39 cellular contexts compared by ENCODE assay signal in genomic region chr5:150895431-150896428, GRCh38. TPM values are rescaled to one million over a fixed set of nuclear protein-coding genes. Genes with fewer than 3 reads are reported as not detected.
DNase-seq lines count a peak whose midpoint lies in the region; ATAC-seq, FAIRE-seq and TF ChIP-seq lines count a peak whose summit lies in the region.
"Had no signal": no experiment of that assay in that cellular context is flagged by ENCODE, and none has a peak within 500 bp of the region (broad histone marks: within the 10 kb centered on the region; RNA-seq: fewer than 3 reads in every experiment).

No MANE protein-coding gene starts in this region.

- peaks cover 85% of the 10 kb centered on the region for H3K9me3 ChIP-seq in A549
- peaks cover 20 to 32% of the 10 kb centered on the region in 2 experiments; a peak in 2 of 4 replicates for H3K9me3 ChIP-seq in HCT116 (ENCODE audit: control insufficient read depth in 1 of 2, insufficient read depth in 1 of 2, low read depth in 1 of 2, low read length in 2 of 2)
- H3K9me3 ChIP-seq in GM12878 (replicated peaks; ENCODE audit: control insufficient read depth, insufficient read depth, low read length) = peaks cover 16% of the 10 kb centered on the region
- peaks cover 36 to 91% (median 70%) of the 10 kb centered on the region in 4 donors for H3K9me3 ChIP-seq in liver (ENCODE audit: control insufficient read depth in 4 of 4, low read length in 3 of 4)
- peaks cover 18 to 49% of the 10 kb centered on the region in 2 donors for H3K9me3 ChIP-seq in CD4-positive, alpha-beta memory T cell (ENCODE audit: control insufficient read depth in 1 of 2, low read length in 2 of 2)

- H4K20me1 ChIP-seq in HCT116 (ENCODE audit: insufficient read depth) = no peaks in the 10 kb centered on the region
- H4K20me1 ChIP-seq in GM12878 (ENCODE audit: control insufficient read depth, insufficient read depth) = no peaks in the 10 kb centered on the region

- no peak for TF ChIP-seq CTCF in A549 (IDR thresholded peaks at IDR 0.05)
- TF ChIP-seq CTCF in HCT116 (IDR thresholded peaks at IDR 0.05 in 2 of 3, conservative IDR thresholded peaks at IDR 0.05 in 1 of 3; ENCODE audit: borderline replicate concordance in 1 of 3, insufficient read depth in 1 of 3, low read depth in 2 of 3, low read length in 2 of 3) = no peak
- TF ChIP-seq CTCF in GM12878 (IDR thresholded peaks at IDR 0.05 in 2 of 3, conservative IDR thresholded peaks at IDR 0.05 in 1 of 3; ENCODE audit: control insufficient read depth in 2 of 3, extremely low read depth in 1 of 3, insufficient read depth in 1 of 3, low read depth in 3 of 3, low read length in 3 of 3) = no peak
- no peak for TF ChIP-seq CTCF in liver (IDR thresholded peaks at IDR 0.05; ENCODE audit: low read depth, low read length, missing input control)

- H3K9me3 Mint-ChIP-seq in CD4-positive, alpha-beta memory T cell = peaks cover 6 to 99% (median 90%) of the 10 kb centered on the region in 8 donors

- TF ChIP-seq POLR2A in A549 (IDR thresholded peaks at IDR 0.05; ENCODE audit: low read length) (no peak), HCT116 (IDR thresholded peaks at IDR 0.05; ENCODE audit: borderline replicate concordance, extremely low read depth, insufficient read depth, insufficient read length) (no peak), GM12878 (IDR thresholded peaks at IDR 0.05; ENCODE audit: low read depth, low read length) (no peak)

- H3K27me3 ChIP-seq in HCT116 (ENCODE audit: insufficient read depth, low read length) = no peaks in the 10 kb centered on the region
- no peaks in the 10 kb centered on the region for H3K27me3 ChIP-seq in GM12878 (replicated peaks in 1 of 2; ENCODE audit: control insufficient read depth in 2 of 2, insufficient read depth in 2 of 2, low read length in 1 of 2)
- H3K27me3 ChIP-seq in liver (ENCODE audit: control insufficient read depth in 4 of 4, insufficient read depth in 4 of 4, low read length in 3 of 4) = no peaks in the 10 kb centered on the region
- no peaks in the 10 kb centered on the region for H3K27me3 ChIP-seq in CD4-positive, alpha-beta memory T cell (ENCODE audit: insufficient read depth, low read length)
- H3K27me3 ChIP-seq: cardiac muscle cell, colonic mucosa had no signal

- BruUV-seq in HCT116 (replicated peaks; lab: Mats Ljungman, UMichigan) (no TSS peak), GM12878 (replicated peaks; lab: Mats Ljungman, UMichigan) (no TSS peak)

- 85% methylated on average over 8 of the region's 8 CpGs for WGBS in A549 (ENCODE audit: missing lambda C conversion rate)
- 49% methylated on average over 8 of the region's 8 CpGs for WGBS in GM12878 (ENCODE audit: insufficient coverage, insufficient replicate concordance, low lambda C conversion rate, missing lambda C conversion rate)
- 96% methylated on average over 8 of the region's 8 CpGs for WGBS in liver

- no peak overlapping the region for H3K4me3 ChIP-seq in A549
- H3K4me3 ChIP-seq in HCT116 (replicated peaks in 1 of 2; ENCODE audit: low read depth in 1 of 2, low read length in 2 of 2) = no peak overlapping the region
- no peak overlapping the region for H3K4me3 ChIP-seq in GM12878
- peak overlapping the region in 2 of 3 donors; percentile 2 to 38 for H3K4me3 ChIP-seq in liver (ENCODE audit: low read depth in 1 of 3, low read length in 3 of 3)
- no peak overlapping the region for H3K4me3 ChIP-seq in CD4-positive, alpha-beta memory T cell (ENCODE audit: low read length in 2 of 2)
- H3K4me3 ChIP-seq: cardiac muscle cell, colonic mucosa, left ventricle myocardium inferior, PC-9, psoas muscle, SK-N-MC had no signal

- H3K27ac Mint-ChIP-seq in CD4-positive, alpha-beta memory T cell = no peak overlapping the region
- H3K27ac Mint-ChIP-seq: activated naive CD8-positive, alpha-beta T cell treated with anti-CD3 and anti-CD28 coated beads for 36 hours; activated T-cell treated with anti-CD3 and anti-CD28 coated beads, Interleukin-2, amount 50 U/mL, for 24 hours; CD8-positive, alpha-beta memory T cell; HFFc6; natural killer cell treated with Interleukin-12 subunit alpha and Interleukin-12 subunit beta and Interleukin-15 and Interleukin-18, amount 100 ng/mL, for 72 hours; stimulated activated effector memory CD8-positive, alpha-beta T cell treated with anti-CD3 and anti-CD28 coated beads, Interleukin-12 subunit alpha, Interleukin-12 subunit beta, amount 100 ng/mL, for 72 hours; T-helper 1 cell treated with Interleukin-12 subunit alpha and Interleukin-12 subunit beta and Interleukin-4 antibody, amounts not matched to agents 30 μg/mL and 1 μg/mL, for 36 hours; type B pancreatic cell had no signal

- H3K4me1 Mint-ChIP-seq in CD4-positive, alpha-beta memory T cell = no peaks in the 10 kb centered on the region
- H3K4me1 Mint-ChIP-seq: activated naive CD8-positive, alpha-beta T cell treated with anti-CD3 and anti-CD28 coated beads for 36 hours; CD8-positive, alpha-beta memory T cell; stimulated activated effector memory CD8-positive, alpha-beta T cell treated with anti-CD3 and anti-CD28 coated beads, Interleukin-12 subunit alpha, Interleukin-12 subunit beta, amount 100 ng/mL, for 72 hours had no signal

- H3K27ac ChIP-seq in A549 (no peak overlapping the region), HCT116 (ENCODE audit: low read depth, low read length) (no peak overlapping the region), GM12878 (ENCODE audit: control insufficient read depth, insufficient read depth) (no peak overlapping the region), liver (ENCODE audit: low read depth in 1 of 2, low read length in 2 of 2) (no peak overlapping the region)
- H3K27ac ChIP-seq in CD4-positive, alpha-beta memory T cell (ENCODE audit: low read depth, low read length) = no peak overlapping the region
- H3K27ac ChIP-seq: cardiac muscle cell, colonic mucosa, epithelial cell of prostate, left ventricle myocardium inferior, PC-9, psoas muscle, SK-N-MC had no signal

- ATAC-seq in A549 = no peak
- no peak for ATAC-seq in HCT116
- no peak for ATAC-seq in GM12878
- ATAC-seq in HG02798 (IDR thresholded peaks at IDR 0.05; ENCODE audit: poor library complexity, unreplicated experiment) = no peak
- ATAC-seq: natural killer cell treated with Interleukin-12 subunit alpha and Interleukin-12 subunit beta and Interleukin-15 and Interleukin-18, amount 100 ng/mL, for 72 hours; psoas muscle; stimulated activated effector memory CD8-positive, alpha-beta T cell treated with anti-CD3 and anti-CD28 coated beads, Interleukin-12 subunit alpha, Interleukin-12 subunit beta, amount 100 ng/mL, for 72 hours had no signal

- no peak overlapping the region for H3K4me2 ChIP-seq in A549
- H3K4me2 ChIP-seq in HCT116 (ENCODE audit: low read length) = no peak overlapping the region
- no peak overlapping the region for H3K4me2 ChIP-seq in GM12878 (ENCODE audit: control insufficient read depth, insufficient read depth)
- H3K4me2 ChIP-seq: PC-9 had no signal

- H3K36me3 ChIP-seq in HCT116 (ENCODE audit: control insufficient read depth in 1 of 2, insufficient read depth in 2 of 2, low read length in 2 of 2) (no peaks in the 10 kb centered on the region), GM12878 (ENCODE audit: control insufficient read depth in 2 of 2, insufficient read depth in 2 of 2, low read length in 1 of 2) (no peaks in the 10 kb centered on the region), liver (ENCODE audit: control insufficient read depth in 4 of 4, insufficient read depth in 3 of 4, low read depth in 1 of 4, low read length in 3 of 4) (peaks cover 0 to 5% (median 2%) of the 10 kb centered on the region in 4 donors)
- H3K36me3 ChIP-seq in CD4-positive, alpha-beta memory T cell (ENCODE audit: insufficient read depth, low read length) = no peaks in the 10 kb centered on the region
- H3K36me3 ChIP-seq: colonic mucosa had no signal

- TF ChIP-seq EP300 in A549 (IDR thresholded peaks at IDR 0.05) (no peak), GM12878 (IDR thresholded peaks at IDR 0.05; ENCODE audit: borderline replicate concordance in 1 of 2, control insufficient read depth in 1 of 2, low read depth in 2 of 2, low read length in 2 of 2) (no peak)

- no peaks in the 10 kb centered on the region for H3K9me2 ChIP-seq in HCT116 (ENCODE audit: insufficient read depth)

- H3K4me1 ChIP-seq in A549 (no peaks in the 10 kb centered on the region), HCT116 (ENCODE audit: control insufficient read depth in 1 of 2, insufficient read depth in 2 of 2, low read length in 2 of 2) (no peaks in the 10 kb centered on the region), GM12878 (ENCODE audit: control insufficient read depth, insufficient read depth, low read length) (no peaks in the 10 kb centered on the region), liver (ENCODE audit: control insufficient read depth in 4 of 4, insufficient read depth in 4 of 4, low read length in 3 of 4) (no peaks in the 10 kb centered on the region)
- no peaks in the 10 kb centered on the region for H3K4me1 ChIP-seq in CD4-positive, alpha-beta memory T cell (ENCODE audit: insufficient read depth, low read length)
- H3K4me1 ChIP-seq: colonic mucosa, left ventricle myocardium inferior, psoas muscle had no signal

- CTCF ChIA-PET in A549 (lab: Yijun Ruan, JAX) = no interaction called here
- CTCF ChIA-PET in HCT116 (lab: Charles Lee) = no interaction called here
- CTCF ChIA-PET in GM12878 (lab: Yijun Ruan, JAX) = interaction anchor here (0.7 kb wide), 1 partner anchor 53 kb away, joined by 3 read pairs; no protein-coding TSS in a partner anchor
- CTCF ChIA-PET in CD4-positive, alpha-beta memory T cell (lab: Charles Lee; ENCODE audit: partially characterized antibody) = no interaction called here

- intact Hi-C loops in HCT116 (cut with micrococcal nuclease) = no loop called here
- intact Hi-C loops in GM12878 (cut with micrococcal nuclease; ENCODE audit: unreplicated experiment) = no loop called here
- intact Hi-C loops in CD4-positive, alpha-beta memory T cell (cut with micrococcal nuclease) = no loop called here

- H3K79me2 ChIP-seq in HCT116 (ENCODE audit: insufficient read depth, low read length) (no peaks in the 10 kb centered on the region), GM12878 (ENCODE audit: control insufficient read depth, insufficient read depth, low read length) (no peaks in the 10 kb centered on the region)

- H3K9ac ChIP-seq in HCT116 (ENCODE audit: low read length) (no peak overlapping the region), GM12878 (ENCODE audit: control insufficient read depth, insufficient read depth, low read length) (no peak overlapping the region), liver (ENCODE audit: low read depth in 1 of 2, low read length in 2 of 2) (no peak overlapping the region)

- in situ Hi-C loops in GM12878 (cut with MboI) = no loop called here

- RAD21 ChIA-PET in HCT116 (lab: Charles Lee; ENCODE audit: low non-redundant PET in 1 of 2, low total read pairs in 2 of 2, uncharacterized antibody in 2 of 2, unreplicated experiment in 2 of 2) = no interaction called here
- RAD21 ChIA-PET in GM12878 (lab: Charles Lee; ENCODE audit: unreplicated experiment) = no interaction called here

- H3K36me3 Mint-ChIP-seq in CD4-positive, alpha-beta memory T cell = peaks cover 46 to 52% of the 10 kb centered on the region in 2 donors
- H3K36me3 Mint-ChIP-seq: stimulated activated effector memory CD8-positive, alpha-beta T cell treated with anti-CD3 and anti-CD28 coated beads, Interleukin-12 subunit alpha, Interleukin-12 subunit beta, amount 100 ng/mL, for 72 hours had no signal

- no peak for FAIRE-seq in A549 (lab: Jason Lieb, UNC)
- FAIRE-seq in GM12878 (lab: Jason Lieb, UNC) = no peak
- FAIRE-seq: TTC549 had no signal

- TF ChIP-seq RAD21 in A549 (conservative IDR thresholded peaks at IDR 0.05 in 1 of 2, IDR thresholded peaks at IDR 0.05 in 1 of 2) (no peak), HCT116 (IDR thresholded peaks at IDR 0.05; ENCODE audit: low read depth) (no peak), GM12878 (IDR thresholded peaks at IDR 0.05; ENCODE audit: insufficient read depth, low read depth, low read length) (no peak), liver (IDR thresholded peaks at IDR 0.05) (no peak)

- POLR2A ChIA-PET in A549 (lab: Yijun Ruan, JAX) = no interaction called here
- POLR2A ChIA-PET in HCT116 (lab: Charles Lee) = no interaction called here
- POLR2A ChIA-PET in GM12878 (lab: Charles Lee) = no interaction called here
- POLR2A ChIA-PET in CD4-positive, alpha-beta memory T cell (lab: Charles Lee; ENCODE audit: partially characterized antibody) = no interaction called here

- SMC1A ChIA-PET in GM12878 (lab: Charles Lee; ENCODE audit: uncharacterized antibody, unreplicated experiment) = interaction anchor here (0.7 kb wide), 1 partner anchor 10 kb away, joined by 3 read pairs; no protein-coding TSS in a partner anchor

- DNase-seq in A549 (ENCODE audit: low read depth in 1 of 2, low spot score in 1 of 2) (peak in 1 of 2 experiments; percentile 4), HCT116 (ENCODE audit: low read depth, low spot score) (no peak), GM12878 (ENCODE audit: low read depth, low spot score) (no peak), ureter (ENCODE audit: low spot score) (no peak), SKM-1 (lab: John Stamatoyannopoulos, UW; ENCODE audit: unreplicated experiment) (no peak)
- no peak for DNase-seq in CD4-positive, alpha-beta memory T cell
- DNase-seq: activated CD4-positive, alpha-beta T cell treated with anti-CD3 and anti-CD28 coated beads, Interleukin-2, amount 50 U/mL, for 1 hour; activated CD4-positive, CD25-positive, alpha-beta regulatory T cell; activated effector memory CD4-positive, alpha-beta T cell treated with anti-CD3 and anti-CD28 coated beads, Interleukin-2, amount 50 U/mL, for 16 hours; activated naive CD8-positive, alpha-beta T cell treated with anti-CD3 and anti-CD28 coated beads for 36 hours; activated T-cell treated with anti-CD3 and anti-CD28 coated beads, Interleukin-2, amount 50 U/mL, for 24 hours; AML-193; aorta; CD8-positive, alpha-beta memory T cell; colonic mucosa; DMS 273 treated with DMSO at 0.1 percent for 48 hours; effector CD4-positive, alpha-beta T cell; HFFc6; left ventricle myocardium inferior; midbrain; NCI-H146; NCI-H2107; NCI-H345; NCI-H69; occipital lobe; PC-9; psoas muscle had no signal

- H3K27me3 Mint-ChIP-seq in CD4-positive, alpha-beta memory T cell = peaks cover 0 to 2% of the 10 kb centered on the region in 2 donors
- H3K27me3 Mint-ChIP-seq: activated naive CD8-positive, alpha-beta T cell treated with anti-CD3 and anti-CD28 coated beads for 36 hours; activated T-cell treated with anti-CD3 and anti-CD28 coated beads, Interleukin-2, amount 50 U/mL, for 24 hours; natural killer cell treated with Interleukin-12 subunit alpha and Interleukin-12 subunit beta and Interleukin-15 and Interleukin-18, amount 100 ng/mL, for 72 hours; type B pancreatic cell had no signal

- no peak overlapping the region for H3K4me3 Mint-ChIP-seq in CD4-positive, alpha-beta memory T cell
- H3K4me3 Mint-ChIP-seq: activated naive CD8-positive, alpha-beta T cell treated with anti-CD3 and anti-CD28 coated beads for 36 hours; activated T-cell treated with anti-CD3 and anti-CD28 coated beads, Interleukin-2, amount 50 U/mL, for 24 hours; CD8-positive, alpha-beta memory T cell; HFFc6; natural killer cell treated with Interleukin-12 subunit alpha and Interleukin-12 subunit beta and Interleukin-15 and Interleukin-18, amount 100 ng/mL, for 72 hours; stimulated activated effector memory CD8-positive, alpha-beta T cell treated with anti-CD3 and anti-CD28 coated beads, Interleukin-12 subunit alpha, Interleukin-12 subunit beta, amount 100 ng/mL, for 72 hours; T-helper 1 cell treated with Interleukin-12 subunit alpha and Interleukin-12 subunit beta and Interleukin-4 antibody, amounts not matched to agents 30 μg/mL and 1 μg/mL, for 36 hours; type B pancreatic cell had no signal

- H2AFZ ChIP-seq in HCT116 (ENCODE audit: low read depth, low read length, poor library complexity, severe bottlenecking) (no peak overlapping the region), GM12878 (ENCODE audit: control insufficient read depth, low read depth, low read length) (no peak overlapping the region)
- H2AFZ ChIP-seq: PC-9 had no signal

RNA-seq across cellular contexts. Expression of gene ZNF300, which starts 9.1 kb away (rescaled TPM):
- polyA plus RNA-seq in A549 (2011; rRNA removed) (9.1 and 9.3 TPM in 2 replicates), A549 (2017; fragmentation: RNase III; extraction: RNeasy Plus Mini Kit Qiagen cat#74134 plus additional on column Dnase treatment) (4.5 to 5.7 TPM (median 5.5 TPM) in 3 replicates), GM12878 (2011; rRNA removed) (1.5 and 1.8 TPM in 2 replicates), GM12878 (2014; fragmentation: Illumina TruSeq; extraction: Trizol) (0.16 and 0.49 TPM in 2 replicates), GM12878 (2014; fragmentation: Nextera tagmentation; extraction: Ambion mirVana) (under 1 TPM; 0.03 to 0.09 TPM), GM12878 (2014; rRNA removed) (0.09 and 0.19 TPM in 2 replicates), GM12878 (2016; fragmentation: Nextera tagmentation; extraction: Ambion mirVana) (under 1 TPM in 1 of 2 experiments, not detected in 1; 0.17 TPM), liver (under 1 TPM; 0.28 to 0.53 TPM)
- polyA plus RNA-seq in A549 (2012; cell fraction: cytosol; rRNA removed) = 2.1 and 2.3 TPM in 2 replicates
- polyA plus RNA-seq in A549 (2012; cell fraction: nucleus; rRNA removed) = 3.2 and 5.3 TPM in 2 replicates
- polyA minus RNA-seq in A549 (2011; rRNA and poly(A)+ RNA removed) = 3.2 and 4.5 TPM in 2 replicates
- total RNA-seq in HCT116 (2021; ENCODE audit: unreplicated experiment) (0.05 TPM), GM12878 (2014; rRNA removed) (0.06 and 0.22 TPM in 2 replicates), GM12878 (2014; rRNA removed; fragmentation: Illumina TruSeq; extraction: Trizol) (0.22 and 0.23 TPM in 2 replicates), GM12878 (2021) (0.08 and 0.13 TPM in 2 replicates), liver (under 1 TPM; 0.59 to 0.84 TPM), ureter (7.3 TPM)
- 0.02 TPM in 1 of 2 replicates, not detected in the other for polyA plus RNA-seq in HCT116 (2012)
- total RNA-seq in GM12878 (2013; cell fraction: nucleolus; rRNA removed) = 6.9 and 7.6 TPM in 2 replicates
- polyA plus RNA-seq in GM12878 (2011; ENCODE audit: low read depth) = 0.16 TPM
- polyA plus RNA-seq in GM12878 (2011; cell fraction: cytosol; rRNA removed) = 0.43 and 0.48 TPM in 2 replicates
- 2.3 and 2.7 TPM in 2 replicates for polyA plus RNA-seq in GM12878 (2011; cell fraction: nucleus; rRNA removed)
- 0.24 and 0.25 TPM in 2 replicates for polyA plus RNA-seq in GM12878 (2012)
- polyA minus RNA-seq in GM12878 (2011; rRNA and poly(A)+ RNA removed) = 0.66 and 1.0 TPM in 2 replicates
- polyA minus RNA-seq in GM12878 (2011; cell fraction: cytosol; rRNA and poly(A)+ RNA removed) = 0.31 and 0.53 TPM in 2 replicates
- 2.2 and 3.1 TPM in 2 replicates for polyA minus RNA-seq in GM12878 (2011; cell fraction: nucleus; rRNA and poly(A)+ RNA removed)
- 1 to 10 TPM; 1.0 to 1.2 TPM for total RNA-seq in CD4-positive, alpha-beta memory T cell
- polyA plus RNA-seq in CD4-positive, alpha-beta memory T cell = 1 to 10 TPM in 1 of 2 donors, under 1 TPM in 1; 0.25 to 1.2 TPM
- total RNA-seq: G401 had no signal

RNA-seq across cellular contexts. Expression of gene IRGM, which starts 49.4 kb away (rescaled TPM):
- polyA plus RNA-seq in A549 (2011; rRNA removed) (0.05 TPM in 1 of 2 replicates, not detected in the other), A549 (2017; fragmentation: RNase III; extraction: RNeasy Plus Mini Kit Qiagen cat#74134 plus additional on column Dnase treatment) (not detected in 3 replicates), GM12878 (2011; rRNA removed) (0.22 and 0.23 TPM in 2 replicates), GM12878 (2014; fragmentation: Illumina TruSeq; extraction: Trizol) (0.14 and 0.25 TPM in 2 replicates), GM12878 (2014; fragmentation: Nextera tagmentation; extraction: Ambion mirVana) (under 1 TPM; 0.11 to 0.24 TPM), GM12878 (2014; rRNA removed) (0.15 TPM in 1 of 2 replicates, not detected in the other), GM12878 (2016; fragmentation: Nextera tagmentation; extraction: Ambion mirVana) (under 1 TPM in 1 of 2 experiments, not detected in 1; 0.30 TPM), liver (under 1 TPM in 1 of 2 donors, not detected in 1; 0.02 TPM)
- polyA plus RNA-seq in A549 (2012; cell fraction: cytosol; rRNA removed) = not detected in 2 replicates
- polyA plus RNA-seq in A549 (2012; cell fraction: nucleus; rRNA removed) = not detected in 2 replicates
- polyA minus RNA-seq in A549 (2011; rRNA and poly(A)+ RNA removed) = 0.29 TPM in 1 of 2 replicates, not detected in the other
- total RNA-seq in HCT116 (2021; ENCODE audit: unreplicated experiment) (not detected), GM12878 (2014; rRNA removed) (0.28 and 0.60 TPM in 2 replicates), GM12878 (2014; rRNA removed; fragmentation: Illumina TruSeq; extraction: Trizol) (0.31 and 0.32 TPM in 2 replicates), GM12878 (2021) (0.38 TPM in 1 of 2 replicates, not detected in the other), liver (under 1 TPM in 1 of 2 donors, not detected in 1; 0.08 TPM), ureter (1.2 TPM)
- 0.14 and 0.33 TPM in 2 replicates for polyA plus RNA-seq in HCT116 (2012)
- total RNA-seq in GM12878 (2013; cell fraction: nucleolus; rRNA removed) = 0.81 and 1.7 TPM in 2 replicates
- 0.54 TPM for polyA plus RNA-seq in GM12878 (2011; ENCODE audit: low read depth)
- polyA plus RNA-seq in GM12878 (2011; cell fraction: cytosol; rRNA removed) = 0.16 and 0.23 TPM in 2 replicates
- polyA plus RNA-seq in GM12878 (2011; cell fraction: nucleus; rRNA removed) = 0.76 and 0.84 TPM in 2 replicates
- 0.22 and 0.42 TPM in 2 replicates for polyA plus RNA-seq in GM12878 (2012)
- polyA minus RNA-seq in GM12878 (2011; rRNA and poly(A)+ RNA removed) = 0.51 and 1.1 TPM in 2 replicates
- polyA minus RNA-seq in GM12878 (2011; cell fraction: cytosol; rRNA and poly(A)+ RNA removed) = not detected in 2 replicates
- polyA minus RNA-seq in GM12878 (2011; cell fraction: nucleus; rRNA and poly(A)+ RNA removed) = 1.1 and 2.3 TPM in 2 replicates
- total RNA-seq in CD4-positive, alpha-beta memory T cell = 1 to 10 TPM; 3.9 to 4.7 TPM
- polyA plus RNA-seq in CD4-positive, alpha-beta memory T cell = 1 to 10 TPM; 1.5 to 3.9 TPM
- total RNA-seq: A673, cardiac muscle cell, colonic mucosa, G401, HFFc6, left ventricle myocardium inferior, occipital lobe, PC-9, psoas muscle had no signal
- polyA plus RNA-seq: aorta, cardiac muscle cell, psoas muscle had no signal

Comparison
In these comparisons a context has a peak if more than half of its experiments do, and no peak if none do; other contexts are left out.
1. H3K4me3 ChIP-seq: peak in liver (2 of 3); none in A549 (single experiment), HCT116 (0 of 2), GM12878 (single experiment) and CD4-positive, alpha-beta memory T cell (0 of 2).